ENCODE assay signal across 8 cellular contexts in the genomic region with DNA sequence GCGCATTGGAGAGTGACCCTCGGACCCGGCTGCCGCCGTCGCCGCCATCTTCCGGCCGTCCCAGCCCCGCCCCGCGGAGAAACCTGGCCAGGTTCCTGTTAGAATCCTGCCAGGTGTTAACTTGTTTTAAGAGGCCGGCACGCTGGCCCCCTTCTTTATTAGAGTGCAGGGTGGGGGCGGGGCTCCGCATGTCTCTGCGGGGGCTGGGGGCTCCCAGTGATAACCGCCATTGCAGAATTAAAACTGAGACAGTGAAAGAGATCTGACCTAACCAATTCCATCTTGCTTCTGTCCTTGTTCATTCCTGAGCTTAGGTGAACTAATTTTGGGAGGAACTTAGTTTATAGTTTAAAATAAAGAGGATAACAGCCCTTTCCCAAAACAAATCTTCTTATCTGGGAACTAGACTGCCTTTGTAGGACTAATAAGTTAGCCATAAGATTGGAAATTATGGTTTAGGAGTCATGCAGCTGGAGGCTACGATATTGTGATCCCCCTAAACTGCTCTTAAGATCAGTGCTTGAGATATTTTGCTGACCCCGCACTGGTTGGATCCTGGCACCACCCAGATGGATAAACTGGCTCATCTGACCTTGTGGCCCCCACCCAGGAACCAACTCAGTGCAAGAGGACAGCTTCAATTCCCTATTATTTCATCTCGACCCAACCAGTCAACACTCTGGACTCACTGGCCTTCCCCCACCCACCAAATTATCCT. TPM values are rescaled to one million over a fixed set of nuclear protein-coding genes. Genes with fewer than 3 reads are reported as not detected.
DNase-seq lines count a peak whose midpoint lies in the region; ATAC-seq and TF ChIP-seq lines count a peak whose summit lies in the region.

No MANE protein-coding gene starts in this region.

- intact Hi-C loops in CD4-positive, alpha-beta T cell (cut with DNase I, micrococcal nuclease), result loop anchor here (2.0 to 10.0 kb wide), 6 partner anchors 62 to 323 kb away; a partner anchor contains a TSS

- H3K9me3 Mint-ChIP-seq in CD4-positive, alpha-beta T cell, result no peaks in the 10 kb centered on the region
- no peaks in the 10 kb centered on the region for H3K9me3 Mint-ChIP-seq in neural crest cell

- peaks cover 50% of the 10 kb centered on the region for H3K4me1 Mint-ChIP-seq in CD4-positive, alpha-beta T cell (ENCODE audit: low read depth)
- H3K4me1 Mint-ChIP-seq in neural crest cell, result peaks cover 45% of the 10 kb centered on the region

- peak overlapping the region; percentile 82 for H3K4me3 ChIP-seq in NB4 (ENCODE audit: low read depth, low read length)
- peak overlapping the region; percentile 97 for H3K4me3 ChIP-seq in ectodermal cell (ENCODE audit: insufficient read depth, low read depth, low read length)

- no peak for TF ChIP-seq CTCF in CD4-positive, alpha-beta T cell (IDR thresholded peaks at IDR 0.05)
- TF ChIP-seq CTCF in NB4 (IDR thresholded peaks at IDR 0.05; ENCODE audit: low read depth, low read length) (no peak), neural crest cell (conservative IDR thresholded peaks at IDR 0.05) (no peak)

- H3K9me3 ChIP-seq in CD4-positive, alpha-beta T cell (ENCODE audit: control insufficient read depth, low read length), result no peaks in the 10 kb centered on the region
- H3K9me3 ChIP-seq in ectodermal cell (ENCODE audit: control insufficient read depth, low read length), result no peaks in the 10 kb centered on the region

- WGBS in ectodermal cell, 2 experiments, result 12% methylated on average over 21 of the region's 21 CpGs

- CTCF ChIA-PET in CD4-positive, alpha-beta T cell (lab: Charles Lee), result interaction anchor here (0.7 to 1.3 kb wide), 4 partner anchors 9 to 92 kb away, joined by 3 to 7 read pairs (median 3); a partner anchor contains a TSS

- peak overlapping the region; percentile 89 for H3K27ac Mint-ChIP-seq in CD4-positive, alpha-beta T cell
- peak overlapping the region; percentile 89 for H3K27ac Mint-ChIP-seq in neural crest cell (ENCODE audit: unreplicated experiment)

- H3K36me3 ChIP-seq in ectodermal cell (ENCODE audit: control insufficient read depth, insufficient read depth, low read length), result no peaks in the 10 kb centered on the region

- no peaks in the 10 kb centered on the region for H3K27me3 Mint-ChIP-seq in CD4-positive, alpha-beta T cell
- no peaks in the 10 kb centered on the region for H3K27me3 Mint-ChIP-seq in neural crest cell (ENCODE audit: low read depth)

- DNase-seq in CD4-positive, alpha-beta T cell, result no peak
- DNase-seq in NB4 (ENCODE audit: low read depth) (peak; percentile 25), neural crest cell (ENCODE audit: low read depth, low spot score) (no peak), AG08395 (ENCODE audit: low spot score) (no peak), activated gamma-delta T cell (lab: John Stamatoyannopoulos, UW) (no peak), NAMALWA (ENCODE audit: low spot score) (no peak)

- ATAC-seq in CD4-positive, alpha-beta T cell (ENCODE audit: poor library complexity), result peak; percentile 0
- no peak for ATAC-seq in HG03139 (IDR thresholded peaks at IDR 0.05; ENCODE audit: unreplicated experiment)

- H3K4me1 ChIP-seq in ectodermal cell (ENCODE audit: control insufficient read depth, insufficient read depth, low read length), result peaks cover 14% of the 10 kb centered on the region

- peak overlapping the region; percentile 87 for H3K27ac ChIP-seq in CD4-positive, alpha-beta T cell (ENCODE audit: low read depth, low read length)
- H3K27ac ChIP-seq in ectodermal cell (ENCODE audit: insufficient read depth, low read depth, low read length, poor library complexity, severe bottlenecking), result peak overlapping the region; percentile 63

- H3K4me3 Mint-ChIP-seq in CD4-positive, alpha-beta T cell, result peak overlapping the region; percentile 96
- H3K4me3 Mint-ChIP-seq in neural crest cell, result peak overlapping the region; percentile 96

- H3K36me3 Mint-ChIP-seq in CD4-positive, alpha-beta T cell (ENCODE audit: low read depth), result peaks cover 38% of the 10 kb centered on the region
- H3K36me3 Mint-ChIP-seq in neural crest cell (ENCODE audit: low read depth), result peaks cover 3% of the 10 kb centered on the region

- POLR2A ChIA-PET in CD4-positive, alpha-beta T cell (lab: Charles Lee), result interaction anchor here (0.6 to 2.3 kb wide), 20 partner anchors 9 to 328 kb away, joined by 3 to 26 read pairs (median 6); a partner anchor contains a TSS

- H3K27me3 ChIP-seq in CD4-positive, alpha-beta T cell (ENCODE audit: control insufficient read depth, insufficient read depth, low read length), result no peaks in the 10 kb centered on the region
- no peaks in the 10 kb centered on the region for H3K27me3 ChIP-seq in ectodermal cell (ENCODE audit: control insufficient read depth, insufficient read depth, low read length, poor library complexity, severe bottlenecking)

- TF ChIP-seq POLR2A in NB4 (IDR thresholded peaks at IDR 0.05; ENCODE audit: extremely low read depth, insufficient read length), result no peak

RNA-seq across cellular contexts. Expression of a gene that starts 0.5 kb away (rescaled TPM):
- 10 to 100 TPM; 57.4 to 58.6 TPM for total RNA-seq in CD4-positive, alpha-beta T cell
- 156 TPM for polyA plus RNA-seq in ectodermal cell (2013, experiment 1 of 4)
- 155 TPM for polyA plus RNA-seq in ectodermal cell (2013, experiment 2 of 4)
- polyA plus RNA-seq in ectodermal cell (2013, experiment 3 of 4), result 115 TPM
- 118 TPM for polyA plus RNA-seq in ectodermal cell (2013, experiment 4 of 4)
- total RNA-seq in neural crest cell, result 178 and 186 TPM in 2 replicates

RNA-seq across cellular contexts. Expression of a gene that starts 56.6 kb away (rescaled TPM):
- 10 to 100 TPM; 34.2 to 36.0 TPM for total RNA-seq in CD4-positive, alpha-beta T cell
- 35.5 TPM for polyA plus RNA-seq in ectodermal cell (2013, experiment 1 of 4)
- 36.0 TPM for polyA plus RNA-seq in ectodermal cell (2013, experiment 2 of 4)
- polyA plus RNA-seq in ectodermal cell (2013, experiment 3 of 4), result 20.0 TPM
- polyA plus RNA-seq in ectodermal cell (2013, experiment 4 of 4), result 22.0 TPM
- total RNA-seq in neural crest cell, result 28.8 and 30.6 TPM in 2 replicates

RNA-seq across cellular contexts. Expression of a gene that starts 56.9 kb away (rescaled TPM):
- total RNA-seq in CD4-positive, alpha-beta T cell, result 10 to 100 TPM; 55.4 to 55.6 TPM
- polyA plus RNA-seq in ectodermal cell (2013, experiment 1 of 4), result 74.0 TPM
- polyA plus RNA-seq in ectodermal cell (2013, experiment 2 of 4), result 69.8 TPM
- polyA plus RNA-seq in ectodermal cell (2013, experiment 3 of 4), result 61.0 TPM
- polyA plus RNA-seq in ectodermal cell (2013, experiment 4 of 4), result 65.4 TPM
- total RNA-seq in neural crest cell, result 89.8 and 91.1 TPM in 2 replicates
